ENCODE assay signal across 25 cellular contexts in the genomic region with DNA sequence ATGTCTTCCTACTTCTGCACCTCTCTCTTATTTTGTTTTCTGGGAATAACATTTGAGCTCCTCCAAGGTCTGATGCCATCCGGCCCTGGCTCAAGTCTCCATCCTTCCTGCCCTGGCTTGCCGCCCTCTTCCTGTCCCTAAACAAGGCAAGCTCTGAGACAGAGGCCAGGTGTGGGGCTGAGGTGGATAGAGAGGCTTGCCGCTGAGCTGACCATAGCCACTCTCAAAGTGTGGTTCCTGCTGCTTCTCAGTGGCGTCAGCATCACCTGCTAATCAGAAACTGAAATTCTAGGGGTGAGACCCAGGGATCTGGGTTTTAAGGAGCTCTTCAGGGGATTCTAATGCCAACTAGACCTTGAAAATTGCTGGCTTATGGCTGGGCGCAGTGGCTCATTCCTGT. TPM values are rescaled to one million over a fixed set of nuclear protein-coding genes. Genes with fewer than 3 reads are reported as not detected.
"Had no signal": no experiment of that assay in that cellular context is flagged by ENCODE, and none has a peak within 500 bp of the region (broad histone marks: within the 10 kb centered on the region; RNA-seq: fewer than 3 reads in every experiment).

No MANE protein-coding gene starts in this region.

- DNase-seq: Kasumi-1, MM.1S, NCI-H1092 treated with DMSO at 0.1 percent for 48 hours, NCI-H1436, NCI-H1694 treated with DMSO at 0.1 percent for 48 hours, NCI-H1930, NCI-H2081, NCI-H2107, NCI-H2227 treated with DMSO at 0.1 percent for 48 hours, NCI-H524, NCI-H69, NCI-H774, SHP77, SJCRH30, T-helper 1 cell had no signal

- FAIRE-seq: HTR-8/SVneo, K562, RCC 7860 had no signal

- H3K27me3 ChIP-seq: SJCRH30 had no signal

- H3K9ac ChIP-seq: KMS-11 had no signal

- H3K36me3 Mint-ChIP-seq: IgD-negative memory B cell had no signal

- ATAC-seq: K562, SK-N-SH treated with all-trans-retinoic acid at 6 μM for 48 hours had no signal

- H3K27ac Mint-ChIP-seq: IgD-negative memory B cell had no signal

- H3K9me3 ChIP-seq: SJCRH30 had no signal

- H3K27ac ChIP-seq: HL-60, KMS-11, RWPE1, SJCRH30 had no signal

- H3K36me3 ChIP-seq: SJCRH30 had no signal

- H3K4me1 Mint-ChIP-seq: IgD-negative memory B cell had no signal

- H3K4me3 ChIP-seq: K562, SJCRH30 had no signal

- H3K4me2 ChIP-seq: KMS-11 had no signal

RNA-seq across cellular contexts. Expression of gene TPRX2, which starts 6.0 kb away (rescaled TPM):
- total RNA-seq: K562, M059J, NCI-H460, SJCRH30 had no signal
- polyA plus RNA-seq: IgD-negative memory B cell, K562 had no signal

RNA-seq across cellular contexts. Expression of gene CRX, which starts 31.3 kb away (rescaled TPM):
- total RNA-seq: K562, M059J, NCI-H460 had no signal
- polyA plus RNA-seq: IgD-negative memory B cell had no signal

RNA-seq across cellular contexts. Expression of gene SULT2A1, which starts 33.1 kb away (rescaled TPM):
- total RNA-seq: M059J, NCI-H460, SJCRH30 had no signal
- polyA plus RNA-seq: IgD-negative memory B cell had no signal

RNA-seq across cellular contexts. Expression of gene TPRX1, which starts 48.7 kb away (rescaled TPM):
- total RNA-seq: K562, M059J, NCI-H460, SJCRH30 had no signal
- polyA plus RNA-seq: IgD-negative memory B cell, K562 had no signal
